Comparison of ENCODE assay signal across 11 cellular contexts in the genomic region with DNA sequence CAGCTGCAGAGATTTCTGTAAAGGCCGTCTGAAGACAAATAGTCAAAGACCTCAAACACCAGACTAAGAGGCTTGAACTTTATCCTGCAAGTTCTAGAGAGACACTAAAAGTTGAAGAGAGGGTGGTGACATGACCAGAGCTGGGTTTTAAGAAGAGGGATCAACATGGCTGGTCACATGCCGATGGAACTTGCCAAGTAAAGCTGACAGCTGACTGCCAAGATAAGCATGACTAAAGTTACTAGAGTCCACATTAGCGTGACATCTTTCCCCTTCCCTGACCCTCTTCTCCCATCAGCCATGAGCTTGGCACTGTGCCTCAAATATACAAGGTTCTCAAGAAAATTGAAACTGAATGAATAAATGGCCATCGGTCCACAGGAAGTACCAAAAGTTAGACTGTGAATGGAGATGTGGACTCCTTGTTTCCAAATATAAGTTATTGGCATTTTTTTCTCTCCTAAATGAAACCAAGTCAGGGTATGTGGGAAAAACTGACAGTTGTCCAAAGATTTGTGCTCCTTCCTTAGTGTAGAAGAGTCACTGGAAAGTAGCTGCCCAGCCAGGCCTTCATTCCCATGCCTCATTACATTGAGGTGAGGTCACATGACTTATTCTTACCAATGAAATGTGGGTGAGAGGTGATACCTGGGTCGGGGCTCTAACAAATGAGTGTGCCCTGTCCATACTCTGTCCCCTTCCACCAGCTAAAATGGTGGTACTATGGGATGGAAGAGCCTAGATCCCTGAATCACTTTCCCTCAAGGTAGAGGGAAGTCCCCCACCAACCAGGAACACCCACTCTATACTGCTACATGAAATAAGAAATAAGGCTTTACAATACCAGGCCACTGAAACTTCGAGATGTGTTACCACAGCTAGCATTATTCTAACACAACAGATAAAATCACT. TPM values are rescaled to one million over a fixed set of nuclear protein-coding genes. Genes with fewer than 3 reads are reported as not detected.
A peak's percentile ranks its signal among the peaks of the same experiment; 100 is the strongest.
DNase-seq lines count a peak whose midpoint lies in the region; ATAC-seq, FAIRE-seq and TF ChIP-seq lines count a peak whose summit lies in the region.
"Had no signal": no experiment of that assay in that cellular context is flagged by ENCODE, and none has a peak within 500 bp of the region (broad histone marks: within the 10 kb centered on the region; RNA-seq: fewer than 3 reads in every experiment).

No MANE protein-coding gene starts in this region.

- H3K9ac ChIP-seq in endothelial cell of umbilical vein (replicated peaks; ENCODE audit: extremely low read depth, insufficient read depth, low read length) (no peak overlapping the region), mucosa of rectum (ENCODE audit: low read depth in 1 of 2, low read length in 2 of 2) (no peak overlapping the region)

- no peak overlapping the region for H3K4me3 Mint-ChIP-seq in activated naive CD4-positive, alpha-beta T cell treated with anti-CD3 and anti-CD28 coated beads, Interleukin-2, amount 50 U/mL, for 24 hours
- H3K4me3 Mint-ChIP-seq in activated naive CD4-positive, alpha-beta T cell treated with anti-CD3 and anti-CD28 coated beads, Interleukin-2, amount 10 ng/mL, durations not matched to agents 7 days and 5 days = no peak overlapping the region
- H3K4me3 Mint-ChIP-seq in CD8-positive, alpha-beta memory T cell = no peak overlapping the region
- H3K4me3 Mint-ChIP-seq: stimulated activated naive B cell treated with anti-CD40 and anti-IgM and Interleukin-4, amounts not matched to agents 10 μg/mL and 1 μg/mL and 100 μg/mL, for 72 hours had no signal

- no peaks in the 10 kb centered on the region for H4K20me1 ChIP-seq in endothelial cell of umbilical vein (replicated peaks; ENCODE audit: control insufficient read depth, extremely low read depth, insufficient read depth, low read length)

- intact Hi-C loops in endothelial cell of umbilical vein (cut with micrococcal nuclease) = no loop called here

- peaks cover 0 to 4% of the 10 kb centered on the region in 2 experiments for H3K36me3 ChIP-seq in endothelial cell of umbilical vein (ENCODE audit: control insufficient read depth in 2 of 2, extremely low read depth in 1 of 2, insufficient read depth in 2 of 2, low read length in 2 of 2)
- peaks cover 3% of the 10 kb centered on the region in 2 donors for H3K36me3 ChIP-seq in mucosa of rectum (ENCODE audit: control insufficient read depth in 2 of 2, insufficient read depth in 2 of 2, low read length in 2 of 2)
- H3K36me3 ChIP-seq in urinary bladder (ENCODE audit: insufficient read depth) = no peaks in the 10 kb centered on the region
- H3K36me3 ChIP-seq in CD8-positive, alpha-beta memory T cell (ENCODE audit: insufficient read depth, low read length) = no peaks in the 10 kb centered on the region

- H3K4me3 ChIP-seq in endothelial cell of umbilical vein (replicated peaks in 1 of 3; ENCODE audit: insufficient read depth in 1 of 3, low read depth in 1 of 3, low read length in 3 of 3) = no peak overlapping the region
- H3K4me3 ChIP-seq in mucosa of rectum (ENCODE audit: low read length in 2 of 2) = no peak overlapping the region
- no peak overlapping the region for H3K4me3 ChIP-seq in urinary bladder (ENCODE audit: low read depth, low read length)
- H3K4me3 ChIP-seq in CD8-positive, alpha-beta memory T cell (ENCODE audit: low read length) = no peak overlapping the region

- TF ChIP-seq CTCF in endothelial cell of umbilical vein (IDR thresholded peaks at IDR 0.05; ENCODE audit: extremely low read depth in 1 of 2, insufficient read depth in 1 of 2, low read depth in 1 of 2, low read length in 2 of 2) = no peak

- H3K36me3 Mint-ChIP-seq in activated naive CD4-positive, alpha-beta T cell treated with anti-CD3 and anti-CD28 coated beads, Interleukin-2, amount 50 U/mL, for 24 hours = peaks cover 27% of the 10 kb centered on the region
- H3K36me3 Mint-ChIP-seq in activated naive CD4-positive, alpha-beta T cell treated with anti-CD3 and anti-CD28 coated beads, Interleukin-2, amount 10 ng/mL, durations not matched to agents 7 days and 5 days = peaks cover 54% of the 10 kb centered on the region
- peaks cover 11 to 60% (median 20%) of the 10 kb centered on the region in 3 donors for H3K36me3 Mint-ChIP-seq in CD8-positive, alpha-beta memory T cell

- no peak overlapping the region for H2AFZ ChIP-seq in endothelial cell of umbilical vein (ENCODE audit: low read depth, low read length)

- no peaks in the 10 kb centered on the region for H3K27me3 ChIP-seq in endothelial cell of umbilical vein (ENCODE audit: control insufficient read depth in 2 of 2, insufficient read depth in 2 of 2, low read length in 2 of 2)
- no peaks in the 10 kb centered on the region for H3K27me3 ChIP-seq in mucosa of rectum (ENCODE audit: control insufficient read depth in 2 of 2, insufficient read depth in 2 of 2, low read length in 2 of 2)
- H3K27me3 ChIP-seq in CD8-positive, alpha-beta memory T cell (ENCODE audit: insufficient read depth, low read length, poor library complexity, severe bottlenecking) = no peaks in the 10 kb centered on the region

- POLR2A ChIA-PET in endothelial cell of umbilical vein (lab: Charles Lee) = no interaction called here
- POLR2A ChIA-PET in CD8-positive, alpha-beta memory T cell (lab: Charles Lee) = interaction anchor here (0.6 kb wide), 1 partner anchor 11 kb away, joined by 5 read pairs; no protein-coding TSS in a partner anchor

- no peak for ATAC-seq in HG03095 (IDR thresholded peaks at IDR 0.05; ENCODE audit: unreplicated experiment)
- ATAC-seq: stimulated activated naive B cell treated with anti-CD40 and anti-IgM and Interleukin-4, amounts not matched to agents 10 μg/mL and 1 μg/mL and 100 μg/mL, for 72 hours had no signal

- peaks cover 74% of the 10 kb centered on the region for H3K4me1 Mint-ChIP-seq in activated naive CD4-positive, alpha-beta T cell treated with anti-CD3 and anti-CD28 coated beads, Interleukin-2, amount 50 U/mL, for 24 hours
- H3K4me1 Mint-ChIP-seq in activated naive CD4-positive, alpha-beta T cell treated with anti-CD3 and anti-CD28 coated beads, Interleukin-2, amount 10 ng/mL, durations not matched to agents 7 days and 5 days = peaks cover 40% of the 10 kb centered on the region
- H3K4me1 Mint-ChIP-seq in CD8-positive, alpha-beta memory T cell = peaks cover 62 to 88% (median 78%) of the 10 kb centered on the region in 3 donors

- no peak for TF ChIP-seq POLR2A in endothelial cell of umbilical vein (IDR thresholded peaks at IDR 0.05; ENCODE audit: low read depth, low read length)

- dilution Hi-C loops in endothelial cell of umbilical vein (cut with MboI; ENCODE audit: extremely low pct_ligation_motif_present, low sequenced_read_pairs) = loop anchor here (25.0 kb wide), 1 partner anchor 388 kb away; no protein-coding TSS in a partner anchor

- no peak for FAIRE-seq in endothelial cell of umbilical vein (lab: Jason Lieb, UNC)

- H3K9me3 ChIP-seq in endothelial cell of umbilical vein (replicated peaks; ENCODE audit: control insufficient read depth, insufficient read depth, low read length) = no peaks in the 10 kb centered on the region
- H3K9me3 ChIP-seq in mucosa of rectum (ENCODE audit: control insufficient read depth in 2 of 2, low read length in 2 of 2) = no peaks in the 10 kb centered on the region
- no peaks in the 10 kb centered on the region for H3K9me3 ChIP-seq in CD8-positive, alpha-beta memory T cell (ENCODE audit: low read length)

- no peaks in the 10 kb centered on the region for H3K9me1 ChIP-seq in endothelial cell of umbilical vein (replicated peaks; ENCODE audit: control insufficient read depth, extremely low read depth, insufficient read depth, low read length)

- no peak for DNase-seq in activated naive CD4-positive, alpha-beta T cell treated with anti-CD3 and anti-CD28 coated beads, Interleukin-2, amount 10 ng/mL, durations not matched to agents 7 days and 5 days
- peak; percentile 70 for DNase-seq in endothelial cell of umbilical vein (ENCODE audit: low read depth, low spot score)
- DNase-seq in SW 1271 (lab: John Stamatoyannopoulos, UW) = no peak
- no peak for DNase-seq in CD8-positive, alpha-beta memory T cell
- DNase-seq: NCI-H1930; stimulated activated naive B cell treated with anti-CD40 and anti-IgM and Interleukin-4, amounts not matched to agents 10 μg/mL and 1 μg/mL and 100 μg/mL, for 72 hours had no signal

- peak overlapping the region; percentile 27 for H3K27ac ChIP-seq in endothelial cell of umbilical vein (ENCODE audit: insufficient read depth, low read depth, low read length)
- peak overlapping the region; percentile 43 to 74 for H3K27ac ChIP-seq in mucosa of rectum (ENCODE audit: low read depth in 2 of 2, low read length in 2 of 2)
- peak overlapping the region; percentile 63 for H3K27ac ChIP-seq in urinary bladder (ENCODE audit: low read depth)
- no peak overlapping the region for H3K27ac ChIP-seq in CD8-positive, alpha-beta memory T cell (ENCODE audit: low read depth, low read length)

- 62% methylated on average over 6 of the region's 6 CpGs for WGBS in urinary bladder

- peaks cover 20% of the 10 kb centered on the region for H3K79me2 ChIP-seq in endothelial cell of umbilical vein (ENCODE audit: control insufficient read depth, insufficient read depth, low read length)

- CTCF ChIA-PET in activated naive CD4-positive, alpha-beta T cell treated with anti-CD3 and anti-CD28 coated beads, Interleukin-2, amount 10 ng/mL, durations not matched to agents 7 days and 5 days (lab: Charles Lee) = interaction anchor here (0.7 to 4.0 kb wide), 3 partner anchors 12 to 77 kb away, joined by 3 to 15 read pairs (median 3); no protein-coding TSS in a partner anchor
- CTCF ChIA-PET in endothelial cell of umbilical vein (lab: Charles Lee) = interaction anchor here (0.6 to 7.0 kb wide), 6 partner anchors 15 to 112 kb away, joined by 3 to 68 read pairs (median 3); partner anchors contain the start of gene ADD3
- CTCF ChIA-PET in CD8-positive, alpha-beta memory T cell (lab: Charles Lee) = interaction anchor here (0.8 to 3.2 kb wide), 5 partner anchors 9 to 15 kb away, joined by 3 to 14 read pairs (median 5); no protein-coding TSS in a partner anchor

- H3K9me3 Mint-ChIP-seq in activated naive CD4-positive, alpha-beta T cell treated with anti-CD3 and anti-CD28 coated beads, Interleukin-2, amount 50 U/mL, for 24 hours = no peaks in the 10 kb centered on the region
- no peaks in the 10 kb centered on the region for H3K9me3 Mint-ChIP-seq in activated naive CD4-positive, alpha-beta T cell treated with anti-CD3 and anti-CD28 coated beads, Interleukin-2, amount 10 ng/mL, durations not matched to agents 7 days and 5 days
- H3K9me3 Mint-ChIP-seq in CD8-positive, alpha-beta memory T cell = no peaks in the 10 kb centered on the region

- H3K4me1 ChIP-seq in endothelial cell of umbilical vein (ENCODE audit: control insufficient read depth, extremely low read depth, insufficient read depth, low read length) = peaks cover 19% of the 10 kb centered on the region
- peaks cover 26 to 32% of the 10 kb centered on the region in 2 donors for H3K4me1 ChIP-seq in mucosa of rectum (ENCODE audit: control insufficient read depth in 2 of 2, insufficient read depth in 2 of 2, low read length in 2 of 2)
- H3K4me1 ChIP-seq in urinary bladder (ENCODE audit: insufficient read depth) = peaks cover 3% of the 10 kb centered on the region
- peaks cover 18% of the 10 kb centered on the region for H3K4me1 ChIP-seq in CD8-positive, alpha-beta memory T cell (ENCODE audit: insufficient read depth, low read length)

- no peak overlapping the region for H3K4me2 ChIP-seq in endothelial cell of umbilical vein (ENCODE audit: insufficient read depth, low read length)

- no TSS peak for BruUV-seq in endothelial cell of umbilical vein (replicated peaks; lab: Mats Ljungman, UMichigan)

- H3K27me3 Mint-ChIP-seq in activated naive CD4-positive, alpha-beta T cell treated with anti-CD3 and anti-CD28 coated beads, Interleukin-2, amount 50 U/mL, for 24 hours = no peaks in the 10 kb centered on the region
- H3K27me3 Mint-ChIP-seq in activated naive CD4-positive, alpha-beta T cell treated with anti-CD3 and anti-CD28 coated beads, Interleukin-2, amount 10 ng/mL, durations not matched to agents 7 days and 5 days = no peaks in the 10 kb centered on the region
- H3K27me3 Mint-ChIP-seq in CD8-positive, alpha-beta memory T cell = no peaks in the 10 kb centered on the region
- H3K27me3 Mint-ChIP-seq: progenitor cell of endocrine pancreas; stimulated activated naive B cell treated with anti-CD40 and anti-IgM and Interleukin-4, amounts not matched to agents 10 μg/mL and 1 μg/mL and 100 μg/mL, for 72 hours had no signal

- peak overlapping the region; percentile 77 for H3K27ac Mint-ChIP-seq in activated naive CD4-positive, alpha-beta T cell treated with anti-CD3 and anti-CD28 coated beads, Interleukin-2, amount 50 U/mL, for 24 hours
- no peak overlapping the region for H3K27ac Mint-ChIP-seq in activated naive CD4-positive, alpha-beta T cell treated with anti-CD3 and anti-CD28 coated beads, Interleukin-2, amount 10 ng/mL, durations not matched to agents 7 days and 5 days
- peak overlapping the region in 4 of 8 donors; percentile 17 to 58 (median 56) for H3K27ac Mint-ChIP-seq in CD8-positive, alpha-beta memory T cell
- H3K27ac Mint-ChIP-seq: progenitor cell of endocrine pancreas; stimulated activated naive B cell treated with anti-CD40 and anti-IgM and Interleukin-4, amounts not matched to agents 10 μg/mL and 1 μg/mL and 100 μg/mL, for 72 hours had no signal

RNA-seq across cellular contexts. Expression of gene XPNPEP1, which starts 24.4 kb away (rescaled TPM):
- 81.1 and 87.3 TPM in 2 replicates for total RNA-seq in endothelial cell of umbilical vein
- polyA plus RNA-seq in endothelial cell of umbilical vein = 245 and 319 TPM in 2 replicates
- 227 and 274 TPM in 2 replicates for polyA plus RNA-seq in endothelial cell of umbilical vein (2011; cell fraction: cytosol; rRNA removed)
- 318 and 442 TPM in 2 replicates for polyA plus RNA-seq in endothelial cell of umbilical vein (2011; cell fraction: nucleus; rRNA removed)
- polyA plus RNA-seq in endothelial cell of umbilical vein (2012) = 90.4 and 99.5 TPM in 2 replicates
- polyA minus RNA-seq in endothelial cell of umbilical vein = 427 and 471 TPM in 2 replicates
- 69.1 TPM for polyA minus RNA-seq in endothelial cell of umbilical vein (2011; cell fraction: cytosol; rRNA and poly(A)+ RNA removed)
- polyA minus RNA-seq in endothelial cell of umbilical vein (2011; cell fraction: nucleus; rRNA and poly(A)+ RNA removed) = 149 and 157 TPM in 2 replicates
- 89.1 TPM for total RNA-seq in urinary bladder
- polyA plus RNA-seq in urinary bladder = 38.1 TPM
- 10 to 100 TPM; 50.2 to 56.1 TPM for total RNA-seq in CD8-positive, alpha-beta memory T cell
- polyA plus RNA-seq in CD8-positive, alpha-beta memory T cell = 29.7 TPM
